In the genomic region with DNA sequence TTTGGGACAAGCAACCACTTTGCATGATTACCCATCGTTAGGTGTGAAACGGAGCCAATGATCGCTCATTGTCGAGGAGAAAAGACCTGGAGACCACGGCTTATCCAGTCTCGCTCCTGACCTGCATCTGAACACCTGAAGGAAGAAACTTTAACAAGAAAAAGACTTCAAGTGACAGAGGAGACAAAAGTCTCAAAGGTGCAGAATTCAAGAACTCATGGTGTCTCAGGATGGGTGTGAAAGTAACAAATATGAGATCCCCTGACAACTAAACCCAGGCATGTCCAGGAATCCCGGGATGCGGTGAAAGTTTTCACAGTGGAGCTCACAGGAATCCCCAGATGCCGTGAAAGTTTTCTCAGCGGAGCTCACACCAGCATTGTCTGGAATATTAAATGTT, we compare ENCODE assay signal across 26 cellular contexts.
"Had no signal": no experiment of that assay in that cellular context is flagged by ENCODE, and none has a peak within 500 bp of the region (broad histone marks: within the 10 kb centered on the region; RNA-seq: fewer than 3 reads in every experiment).

No MANE protein-coding gene starts in this region.

- H3K27ac ChIP-seq: left ventricle myocardium inferior, ovary, skin epidermis, suprapubic skin, thoracic aorta, tibial artery, vagina had no signal

- H3K9me3 ChIP-seq: left ventricle myocardium inferior, mucosa of descending colon, ovary, suprapubic skin, thoracic aorta, tibial artery, vagina had no signal

- H3K27me3 ChIP-seq: ovary, suprapubic skin, tibial artery, vagina had no signal

- DNase-seq: hypothalamus; immature natural killer cell; kidney; left colon; left ventricle myocardium inferior; mesendoderm; midbrain; mucosa of descending colon; naive thymus-derived CD4-positive, alpha-beta T cell; ovary; right cardiac atrium; stimulated activated CD4-positive, alpha-beta T cell treated with anti-CD3 and anti-CD28 coated beads, Interleukin-12 subunit alpha, Interleukin-12 subunit beta, amount 100 ng/mL, for 4 hours; stimulated activated CD4-positive, alpha-beta T cell treated with anti-CD3 and anti-CD28 coated beads, Interleukin-15, amount 100 ng/mL, for 24 hours; stimulated activated CD4-positive, alpha-beta T cell treated with anti-CD3 and anti-CD28 coated beads, Interleukin-2, amount 100 ng/mL, for 24 hours; stimulated activated CD4-positive, alpha-beta T cell treated with anti-CD3 and anti-CD28 coated beads, Interleukin-4, amount 100 ng/mL, for 1 hour; stimulated activated naive CD4-positive, alpha-beta T cell; tibial artery; trophoblast cell had no signal

- H3K36me3 ChIP-seq: left ventricle myocardium inferior, ovary, suprapubic skin, thoracic aorta, tibial artery, vagina had no signal

- H3K4me1 ChIP-seq: tibial artery had no signal

- ATAC-seq: left colon; mucosa of descending colon; naive thymus-derived CD4-positive, alpha-beta T cell; natural killer cell treated with Interleukin-12 subunit alpha and Interleukin-12 subunit beta and Interleukin-15 and Interleukin-18, amount 100 ng/mL, for 72 hours; right cardiac atrium; sciatic nerve; stimulated activated effector memory CD8-positive, alpha-beta T cell treated with anti-CD3 and anti-CD28 coated beads, Interleukin-12 subunit alpha, Interleukin-12 subunit beta, amount 100 ng/mL, for 72 hours had no signal

- H3K4me3 ChIP-seq: left ventricle myocardium inferior, lung, mucosa of descending colon, ovary, skin epidermis, suprapubic skin, thoracic aorta, tibial artery, vagina had no signal
